17 cellular contexts compared by ENCODE assay signal in genomic region chr4:102036016-102036415, GRCh38.
"Had no signal": no experiment of that assay in that cellular context is flagged by ENCODE, and none has a peak within 500 bp of the region (broad histone marks: within the 10 kb centered on the region; RNA-seq: fewer than 3 reads in every experiment).

No MANE protein-coding gene starts in this region.

- H2AFZ ChIP-seq: neural progenitor cell had no signal

- H3K9ac ChIP-seq: neural progenitor cell had no signal

- H3K36me3 ChIP-seq: esophagus muscularis mucosa, gastroesophageal sphincter, neural progenitor cell, ovary, right atrium auricular region, sigmoid colon had no signal

- H3K4me1 ChIP-seq: neural progenitor cell, right atrium auricular region had no signal

- H3K4me2 ChIP-seq: neural progenitor cell had no signal

- H3K4me3 ChIP-seq: esophagus muscularis mucosa, gastroesophageal sphincter, neural progenitor cell, ovary, right atrium auricular region, sigmoid colon, skin epidermis had no signal

- DNase-seq: effector memory CD4-positive, alpha-beta T cell; kidney; left cardiac atrium; left ventricle myocardium superior; natural killer cell; nucleus accumbens; ovary; sigmoid colon; stimulated activated CD4-positive, alpha-beta T cell treated with anti-CD3 and anti-CD28 coated beads, Interleukin-2, amount 100 ng/mL, for 24 hours; stimulated activated CD4-positive, alpha-beta T cell treated with anti-CD3 and anti-CD28 coated beads, Interleukin-4, amount 100 ng/mL, for 4 hours; stimulated activated naive CD4-positive, alpha-beta T cell treated with Interleukin-2 at 50 U/mL for 16 hours had no signal

- H3K27ac ChIP-seq: epithelial cell of prostate, esophagus muscularis mucosa, gastroesophageal sphincter, neural progenitor cell, ovary, right atrium auricular region, sigmoid colon, skin epidermis had no signal

- H3K27me3 ChIP-seq: esophagus muscularis mucosa, gastroesophageal sphincter, neural progenitor cell, ovary, right atrium auricular region, sigmoid colon had no signal

- H3K9me3 ChIP-seq: esophagus muscularis mucosa, gastroesophageal sphincter, ovary, right atrium auricular region, sigmoid colon had no signal

- ATAC-seq: gastroesophageal sphincter, left cardiac atrium, left ventricle myocardium superior, natural killer cell had no signal
